ENCODE assay signal across 2 cellular contexts in genomic region chr7:110131344-110131743, GRCh38.
A peak's percentile ranks its signal among the peaks of the same experiment; 100 is the strongest.
TF ChIP-seq lines count a peak whose summit lies in the region.

No MANE protein-coding gene starts in this region.

TF ChIP-seq in SK-N-SH treated with all-trans-retinoic acid at 6 μM for 48 hours, 23 proteins besides CTCF, POLR2A, EP300 and RAD21 (continued from another document):
- TF ChIP-seq TSHZ2 (CRISPR knock-in tag; IDR thresholded peaks at IDR 0.05) (peak; percentile 43; the same call in 1 of the 2 replicates), CREB5 (CRISPR knock-in tag; IDR thresholded peaks at IDR 0.05; ENCODE audit: low read depth) (peak; percentile 46; the same call in 1 of the 2 replicates), ZNF565 (CRISPR knock-in tag; conservative IDR thresholded peaks at IDR 0.05; ENCODE audit: low read depth) (no peak), SNAI2 (CRISPR knock-in tag; IDR thresholded peaks at IDR 0.05) (no peak), TCF4 (CRISPR knock-in tag; IDR thresholded peaks at IDR 0.05; ENCODE audit: borderline replicate concordance) (peak; percentile 75), CSDC2 (CRISPR knock-in tag; IDR thresholded peaks at IDR 0.05) (no peak), ARNTL (CRISPR knock-in tag; IDR thresholded peaks at IDR 0.05; ENCODE audit: borderline replicate concordance, low read depth) (no peak), CSRNP3 (CRISPR knock-in tag; IDR thresholded peaks at IDR 0.05) (no peak), ISL1 (CRISPR knock-in tag; IDR thresholded peaks at IDR 0.05) (peak; percentile 74), PPARA (CRISPR knock-in tag; IDR thresholded peaks at IDR 0.05; ENCODE audit: borderline replicate concordance) (no peak), ESRRG (CRISPR knock-in tag; IDR thresholded peaks at IDR 0.05) (no peak), ZFP30 (CRISPR knock-in tag; IDR thresholded peaks at IDR 0.05) (no peak), ZNF8 (CRISPR knock-in tag; IDR thresholded peaks at IDR 0.05) (no peak), TOX (CRISPR knock-in tag; IDR thresholded peaks at IDR 0.05; ENCODE audit: borderline replicate concordance) (no peak), ZFP3 (CRISPR knock-in tag; IDR thresholded peaks at IDR 0.05) (no peak), BACH2 (CRISPR knock-in tag; IDR thresholded peaks at IDR 0.05; ENCODE audit: borderline replicate concordance) (no peak), GLIS3 (CRISPR knock-in tag; IDR thresholded peaks at IDR 0.05) (no peak), ZC3H10 (CRISPR knock-in tag; IDR thresholded peaks at IDR 0.05) (no peak)

TF ChIP-seq in SK-N-SH, 30 proteins besides CTCF, POLR2A, EP300 and RAD21 (continued from another document):
- no peak for TF ChIP-seq USF2 (IDR thresholded peaks at IDR 0.05; ENCODE audit: borderline replicate concordance, low read depth, low read length)
- no peak for TF ChIP-seq MAX (IDR thresholded peaks at IDR 0.05; ENCODE audit: low read depth)
- no peak for TF ChIP-seq RCOR1 (IDR thresholded peaks at IDR 0.05; ENCODE audit: low read length)
- TF ChIP-seq FOXM1 (IDR thresholded peaks at IDR 0.05; ENCODE audit: low read depth): no peak
- TF ChIP-seq CHD2 (IDR thresholded peaks at IDR 0.05; ENCODE audit: low read length, partially characterized antibody): no peak
- no peak for TF ChIP-seq JUND (IDR thresholded peaks at IDR 0.05)
- no peak for TF ChIP-seq TAF1 (IDR thresholded peaks at IDR 0.05; ENCODE audit: borderline replicate concordance, low read depth, low read length)
- TF ChIP-seq POLR2AphosphoS5 (IDR thresholded peaks at IDR 0.05; ENCODE audit: low read depth, low read length): no peak
